ENCODE assay signal across 8 cellular contexts in the genomic region with DNA sequence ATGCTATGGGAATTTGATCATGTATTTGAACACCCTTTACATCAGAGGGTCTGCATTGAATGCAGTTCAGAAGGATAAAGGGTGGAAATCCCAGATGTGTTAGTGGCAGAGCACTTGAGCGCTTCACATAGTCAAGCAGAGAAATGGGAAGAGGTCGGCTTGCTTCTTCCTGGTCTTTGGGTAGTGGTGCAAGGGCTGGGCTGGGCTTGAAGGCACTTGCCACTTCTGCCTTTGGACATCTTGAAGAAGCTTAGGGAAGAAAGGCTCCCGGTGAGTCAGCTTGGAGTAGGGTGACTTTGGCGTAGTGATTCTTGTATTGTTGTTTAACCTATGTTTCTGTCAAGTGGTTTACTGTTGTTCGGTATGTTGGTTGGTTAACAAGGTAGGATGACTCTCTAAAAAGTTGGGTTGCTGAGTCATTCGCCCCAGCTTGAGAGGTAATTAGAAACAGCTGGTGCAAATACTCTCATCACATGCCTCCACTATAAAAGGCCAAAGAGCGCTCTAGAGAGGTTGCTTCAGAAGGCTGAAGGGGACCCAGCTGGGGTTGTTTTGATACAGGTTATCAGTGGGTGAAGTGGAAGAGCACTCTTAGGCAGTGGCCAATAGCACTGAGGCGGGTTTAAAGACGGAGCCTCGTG. TPM values are rescaled to one million over a fixed set of nuclear protein-coding genes. Genes with fewer than 3 reads are reported as not detected.
DNase-seq lines count a peak whose midpoint lies in the region; FAIRE-seq and TF ChIP-seq lines count a peak whose summit lies in the region.

No MANE protein-coding gene starts in this region.

- peak overlapping the region; percentile 78 for H3K4me3 Mint-ChIP-seq in activated naive CD4-positive, alpha-beta T cell treated with anti-CD3 and anti-CD28 coated beads for 36 hours
- H3K4me3 Mint-ChIP-seq in glutamatergic neuron (ENCODE audit: unreplicated experiment), result peak overlapping the region; percentile 94

- WGBS in ovary, 3 donors, result 20 to 25% (median 23%) methylated on average over 10 of the region's 10 CpGs

- no peaks in the 10 kb centered on the region for H3K27me3 ChIP-seq in ovary

- H3K27ac Mint-ChIP-seq in activated naive CD4-positive, alpha-beta T cell treated with anti-CD3 and anti-CD28 coated beads for 36 hours, result peak overlapping the region; percentile 76
- H3K27ac Mint-ChIP-seq in glutamatergic neuron (ENCODE audit: unreplicated experiment), result peak overlapping the region; percentile 80

- peak; percentile 97 for DNase-seq in H4 (ENCODE audit: low spot score)
- DNase-seq in RWPE1 (ENCODE audit: low spot score), result peak; percentile 74
- peak; percentile 67 for DNase-seq in activated naive CD4-positive, alpha-beta T cell treated with anti-CD3 and anti-CD28 coated beads for 36 hours
- DNase-seq in glutamatergic neuron, result no peak
- peak in 3 of 5 donors; percentile 11 to 25 (median 22) for DNase-seq in ovary
- no peak for DNase-seq in NCI-H1048 (lab: John Stamatoyannopoulos, UW)

- POLR2A ChIA-PET in RWPE1 (lab: Yijun Ruan, JAX; ENCODE audit: low non-redundant PET), result no interaction called here

- peaks cover 6% of the 10 kb centered on the region for H3K9me3 ChIP-seq in KOPT-K1 (ENCODE audit: insufficient read depth, low read length, poor library complexity, severe bottlenecking)
- no peaks in the 10 kb centered on the region for H3K9me3 ChIP-seq in ovary

- H3K27ac ChIP-seq in KOPT-K1 (ENCODE audit: low read depth, low read length, poor library complexity, severe bottlenecking) (peak overlapping the region; percentile 67), RWPE1 (peak overlapping the region; percentile 96), ovary (no peak overlapping the region)

- TF ChIP-seq POLR2A in ovary (IDR thresholded peaks at IDR 0.05), result no peak

- H3K9me3 Mint-ChIP-seq in activated naive CD4-positive, alpha-beta T cell treated with anti-CD3 and anti-CD28 coated beads for 36 hours, result peaks cover 11% of the 10 kb centered on the region
- peaks cover 2% of the 10 kb centered on the region for H3K9me3 Mint-ChIP-seq in glutamatergic neuron (ENCODE audit: unreplicated experiment)

- intact Hi-C loops in activated naive CD4-positive, alpha-beta T cell treated with anti-CD3 and anti-CD28 coated beads for 36 hours (cut with micrococcal nuclease), result loop anchor here (1.0 to 10.0 kb wide), 7 partner anchors 48 to 465 kb away; partner anchors contain the start of gene USP16
- intact Hi-C loops in ovary (cut with DNase I), result loop anchor here in 1 of 4 donors (10.0 kb wide), 1 partner anchor 45 kb away; no protein-coding TSS in a partner anchor

- no peak for TF ChIP-seq EP300 in ovary (IDR thresholded peaks at IDR 0.05)

- H3K27me3 Mint-ChIP-seq in activated naive CD4-positive, alpha-beta T cell treated with anti-CD3 and anti-CD28 coated beads for 36 hours (ENCODE audit: low read depth), result no peaks in the 10 kb centered on the region
- H3K27me3 Mint-ChIP-seq in glutamatergic neuron (ENCODE audit: unreplicated experiment), result no peaks in the 10 kb centered on the region

- FAIRE-seq in G401.6 (lab: Jason Lieb, UNC), result peak; percentile 13

- peaks cover 4% of the 10 kb centered on the region for H3K36me3 Mint-ChIP-seq in activated naive CD4-positive, alpha-beta T cell treated with anti-CD3 and anti-CD28 coated beads for 36 hours (ENCODE audit: low read depth)
- peaks cover 8% of the 10 kb centered on the region for H3K36me3 Mint-ChIP-seq in glutamatergic neuron (ENCODE audit: unreplicated experiment)

- H3K36me3 ChIP-seq in KOPT-K1 (ENCODE audit: insufficient read depth, low read length) (no peaks in the 10 kb centered on the region), ovary (no peaks in the 10 kb centered on the region)

- TF ChIP-seq CTCF in RWPE1 (conservative IDR thresholded peaks at IDR 0.05; ENCODE audit: low read depth) (no peak), glutamatergic neuron (IDR thresholded peaks at IDR 0.05; ENCODE audit: partially characterized antibody, unreplicated experiment) (no peak), ovary (IDR thresholded peaks at IDR 0.05) (no peak)

- H3K4me1 Mint-ChIP-seq in activated naive CD4-positive, alpha-beta T cell treated with anti-CD3 and anti-CD28 coated beads for 36 hours (ENCODE audit: low read depth), result peaks cover 61% of the 10 kb centered on the region
- peaks cover 23% of the 10 kb centered on the region for H3K4me1 Mint-ChIP-seq in glutamatergic neuron (ENCODE audit: low read depth, unreplicated experiment)

- peaks cover 11% of the 10 kb centered on the region for H3K4me1 ChIP-seq in ovary (ENCODE audit: insufficient read depth)

- CTCF ChIA-PET in RWPE1 (lab: Yijun Ruan, JAX), result interaction anchor here (0.6 to 0.9 kb wide), 4 partner anchors 113 to 136 kb away, joined by 3 to 5 read pairs (median 4); no protein-coding TSS in a partner anchor
- CTCF ChIA-PET in activated naive CD4-positive, alpha-beta T cell treated with anti-CD3 and anti-CD28 coated beads for 36 hours (lab: Charles Lee), result interaction anchor here (0.5 to 2.3 kb wide), 15 partner anchors 17 to 221 kb away, joined by 3 to 12 read pairs (median 4); no protein-coding TSS in a partner anchor

- H3K4me3 ChIP-seq in ovary, result peak overlapping the region; percentile 89

RNA-seq across cellular contexts. Expression of gene BACH1, which starts 1.3 kb away (rescaled TPM):
- total RNA-seq in H4 (2014; rRNA removed; shearing (Covaris generic)), result 30.3 and 40.4 TPM in 2 replicates
- total RNA-seq in activated naive CD4-positive, alpha-beta T cell treated with anti-CD3 and anti-CD28 coated beads for 36 hours, result 10 to 100 TPM; 22.6 to 23.2 TPM
- total RNA-seq in glutamatergic neuron (ENCODE audit: unreplicated experiment) (78.8 TPM), ovary (10 to 100 TPM; 32.2 to 77.0 (median 55.1) TPM)
- 10 to 100 TPM; 11.4 to 12.1 TPM for polyA plus RNA-seq in ovary

Comparison
In these comparisons a context has a peak if more than half of its experiments do, and no peak if none do; other contexts are left out.
1. DNase-seq: peak in H4 (single experiment), RWPE1 (single experiment), activated naive CD4-positive, alpha-beta T cell treated with anti-CD3 and anti-CD28 coated beads for 36 hours (single experiment) and ovary (3 of 5); none in glutamatergic neuron (single experiment) and NCI-H1048 (single experiment).
2. H3K27ac ChIP-seq: peak in KOPT-K1 (single experiment) and RWPE1 (single experiment); none in ovary (0 of 2).